ENCODE assay signal across 17 cellular contexts in the genomic region with DNA sequence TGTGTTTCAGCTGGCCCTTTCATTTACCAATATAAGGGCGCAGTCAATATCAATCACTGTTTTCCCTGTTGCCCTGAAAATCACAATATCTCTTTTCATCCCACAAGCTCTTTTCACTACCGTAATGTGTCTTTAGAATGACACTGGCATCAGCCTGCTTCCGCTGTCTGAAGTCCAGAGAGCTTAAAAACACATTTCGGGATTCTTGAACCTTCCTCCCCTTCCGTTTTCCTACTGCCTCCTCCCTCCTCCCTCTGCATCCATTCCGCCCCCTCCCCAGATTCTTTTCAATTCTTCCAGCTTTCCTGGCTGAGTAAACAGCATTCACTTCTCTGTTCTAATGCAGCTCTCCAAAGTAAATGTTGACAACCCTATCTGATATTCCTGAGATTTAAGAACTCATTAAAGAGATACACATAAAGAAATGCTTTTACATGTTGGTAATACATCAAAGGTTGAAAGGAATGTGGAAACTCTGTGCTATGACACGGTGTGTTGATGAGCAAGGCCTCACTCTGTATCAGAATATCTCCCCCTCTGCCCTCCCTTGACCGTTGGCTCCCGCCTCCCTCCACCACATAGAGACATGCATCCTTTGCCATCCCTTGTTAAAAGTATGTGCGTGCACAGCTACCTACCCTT.
"Had no signal": no experiment of that assay in that cellular context is flagged by ENCODE, and none has a peak within 500 bp of the region (broad histone marks: within the 10 kb centered on the region; RNA-seq: fewer than 3 reads in every experiment).

No MANE protein-coding gene starts in this region.

- H3K36me3 ChIP-seq: brain microvascular endothelial cell, left lung, neutrophil had no signal

- H2AFZ ChIP-seq: parathyroid adenoma had no signal

- DNase-seq: activated CD4-positive, alpha-beta memory T cell treated with anti-CD3 and anti-CD28 coated beads for 36 hours; activated CD4-positive, alpha-beta T cell treated with anti-CD3 and anti-CD28 coated beads for 4 hours; activated naive CD4-positive, alpha-beta T cell; activated naive CD8-positive, alpha-beta T cell treated with anti-CD3 and anti-CD28 coated beads for 36 hours; amygdala; brain microvascular endothelial cell; central memory CD4-positive, alpha-beta T cell; dorsolateral prefrontal cortex; erythroblast; foreskin melanocyte; kidney; left lung; mammary epithelial cell; stimulated activated naive CD4-positive, alpha-beta T cell had no signal

- H3K4me3 ChIP-seq: left lung had no signal

- H3K9ac ChIP-seq: parathyroid adenoma had no signal

- H3K27ac ChIP-seq: brain microvascular endothelial cell, left lung, neutrophil, parathyroid adenoma had no signal

- FAIRE-seq: colon, kidney had no signal

- H3K9me3 ChIP-seq: left lung, neutrophil had no signal

- H3K79me2 ChIP-seq: parathyroid adenoma had no signal

- H3K4me1 ChIP-seq: left lung, parathyroid adenoma had no signal

- H3K27me3 ChIP-seq: brain microvascular endothelial cell, dorsolateral prefrontal cortex, left lung, neutrophil had no signal
